ENCODE assay signal across 1 cellular context in the genomic region with DNA sequence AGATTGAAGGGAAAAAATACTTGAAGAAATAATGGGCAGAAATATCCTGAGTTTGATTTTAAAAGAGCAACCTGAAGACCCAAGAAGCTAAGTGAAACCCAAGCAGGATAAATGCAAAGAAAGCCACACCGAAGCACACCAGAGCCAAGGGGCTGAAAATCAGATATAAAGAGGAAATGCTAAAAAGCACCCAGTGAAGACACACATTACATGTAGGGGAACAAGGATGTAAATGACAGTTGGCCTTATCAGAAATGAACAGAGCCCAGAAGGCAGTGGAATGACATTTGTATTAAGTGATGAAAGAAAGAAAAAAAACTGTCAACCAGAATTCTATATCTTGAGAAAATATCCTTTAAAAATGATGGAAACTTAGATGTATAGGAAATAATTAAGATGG.
TF ChIP-seq lines count a peak whose summit lies in the region.

No MANE protein-coding gene starts in this region.

TF ChIP-seq in K562, 482 proteins besides CTCF, POLR2A, EP300 and RAD21 (continued from another document):
- no peak for TF ChIP-seq ATF2 (CRISPR knock-in tag; IDR thresholded peaks at IDR 0.05)
